ENCODE assay signal across 8 cellular contexts in genomic region chr19:40570313-40571004, GRCh38. TPM values are rescaled to one million over a fixed set of nuclear protein-coding genes. Genes with fewer than 3 reads are reported as not detected.
DNase-seq lines count a peak whose midpoint lies in the region; ATAC-seq and TF ChIP-seq lines count a peak whose summit lies in the region.

No MANE protein-coding gene starts in this region.

- peaks cover 4% of the 10 kb centered on the region for H3K9me3 Mint-ChIP-seq in activated B cell treated with CpG ODN at 0.5 μM for 24 hours

- POLR2A ChIA-PET in activated B cell treated with CpG ODN at 0.5 μM for 24 hours (lab: Charles Lee) = interaction anchor here (0.6 to 2.4 kb wide), 25 partner anchors 8 to 1200 kb away, joined by 3 to 25 read pairs (median 5); partner anchors contain the start of genes AKT2, BLVRB, PSMC4 and RAB4B

- DNase-seq in AG08395 (ENCODE audit: low spot score) = peak; percentile 99
- peak; percentile 100 for DNase-seq in NCI-H2227 treated with DMSO at 0.1 percent for 48 hours (lab: John Stamatoyannopoulos, UW)
- DNase-seq in activated B cell treated with CpG ODN at 0.5 μM for 24 hours = peak; percentile 98
- DNase-seq in caudate nucleus (lab: John Stamatoyannopoulos, UW) = peak; percentile 44 to 99 (median 94)
- DNase-seq in iris pigment epithelial cell (ENCODE audit: low read depth) = peak; percentile 100
- peak; percentile 85 to 96 for DNase-seq in stimulated activated CD4-positive, alpha-beta T cell treated with anti-CD3 and anti-CD28 coated beads, Interleukin-12 subunit alpha, Interleukin-12 subunit beta, amount 100 ng/mL, for 24 hours (ENCODE audit: low read depth in 2 of 2)

- intact Hi-C loops in activated B cell treated with CpG ODN at 0.5 μM for 24 hours (cut with micrococcal nuclease) = loop anchor here (1.0 to 5.0 kb wide), 8 partner anchors 10 to 286 kb away; partner anchors contain the start of genes AKT2, NUMBL and SERTAD3

- peak; percentile 83 for ATAC-seq in GM18909 (IDR thresholded peaks at IDR 0.05; ENCODE audit: poor library complexity, unreplicated experiment)
- peak; percentile 86 for ATAC-seq in HG03175 (IDR thresholded peaks at IDR 0.05; ENCODE audit: unreplicated experiment)
- ATAC-seq in activated B cell treated with CpG ODN at 0.5 μM for 24 hours (ENCODE audit: low read depth) = peak; percentile 95

- no peak for TF ChIP-seq CTCF in activated B cell treated with CpG ODN at 0.5 μM for 24 hours (IDR thresholded peaks at IDR 0.05)

- H3K36me3 Mint-ChIP-seq in activated B cell treated with CpG ODN at 0.5 μM for 24 hours (ENCODE audit: low read depth) = no peaks in the 10 kb centered on the region

- CTCF ChIA-PET in activated B cell treated with CpG ODN at 0.5 μM for 24 hours (lab: Charles Lee) = interaction anchor here (0.7 to 2.2 kb wide), 12 partner anchors 12 to 265 kb away, joined by 3 to 21 read pairs (median 5); partner anchors contain the start of genes BLVRB and LTBP4

- peaks cover 13% of the 10 kb centered on the region for H3K27me3 Mint-ChIP-seq in activated B cell treated with CpG ODN at 0.5 μM for 24 hours

- H3K4me1 Mint-ChIP-seq in activated B cell treated with CpG ODN at 0.5 μM for 24 hours = peaks cover 22% of the 10 kb centered on the region

- H3K27ac Mint-ChIP-seq in activated B cell treated with CpG ODN at 0.5 μM for 24 hours = peak overlapping the region; percentile 81

- peak overlapping the region; percentile 70 for H3K4me3 Mint-ChIP-seq in activated B cell treated with CpG ODN at 0.5 μM for 24 hours

- peak overlapping the region; percentile 30 for H3K27ac ChIP-seq in caudate nucleus (ENCODE audit: low read depth, low read length)

RNA-seq across cellular contexts. Expression of gene SHKBP1, which starts 6.2 kb away (rescaled TPM):
- total RNA-seq in activated B cell treated with CpG ODN at 0.5 μM for 24 hours = 184 and 213 TPM in 2 replicates

RNA-seq across cellular contexts. Expression of gene LTBP4, which starts 30.7 kb away (rescaled TPM):
- total RNA-seq in activated B cell treated with CpG ODN at 0.5 μM for 24 hours = 57.2 and 75.1 TPM in 2 replicates

Comparison
In these comparisons a context has a peak if more than half of its experiments do, and no peak if none do; other contexts are left out.
1. Peak in every context shown above with its lines: DNase-seq, ATAC-seq and H3K27ac ChIP-seq.